3 cellular contexts compared by ENCODE assay signal in genomic region chr2:66390152-66390551, GRCh38.
TF ChIP-seq lines count a peak whose summit lies in the region.

No MANE protein-coding gene starts in this region.

TF ChIP-seq in HEK293, 187 proteins besides CTCF, POLR2A, EP300 and RAD21:
- TF ChIP-seq ZNF654 (tag by site-specific recombination; IDR thresholded peaks at IDR 0.05; ENCODE audit: low read depth) (no peak), ZNF571 (tag by site-specific recombination; IDR thresholded peaks at IDR 0.05) (no peak), AEBP2 (tag by site-specific recombination; IDR thresholded peaks at IDR 0.05; ENCODE audit: borderline replicate concordance) (no peak), ZNF274 (IDR thresholded peaks at IDR 0.05; ENCODE audit: low read length) (no peak), ZNF274 (tag by site-specific recombination; IDR thresholded peaks at IDR 0.05; ENCODE audit: borderline replicate concordance) (no peak), ZNF394 (tag by site-specific recombination; IDR thresholded peaks at IDR 0.05; ENCODE audit: borderline replicate concordance) (no peak), BCL11B (tag by site-specific recombination; IDR thresholded peaks at IDR 0.05; ENCODE audit: low read depth) (no peak), ZNF629 (tag by site-specific recombination; IDR thresholded peaks at IDR 0.05) (no peak), ZNF558 (tag by site-specific recombination; IDR thresholded peaks at IDR 0.05) (no peak), SETDB1 (IDR thresholded peaks at IDR 0.05; ENCODE audit: insufficient read length, low read length) (no peak), ZNF830 (tag by site-specific recombination; IDR thresholded peaks at IDR 0.05; ENCODE audit: low read depth) (no peak), ZNF623 (tag by site-specific recombination; IDR thresholded peaks at IDR 0.05) (no peak), ZNF23 (tag by site-specific recombination; IDR thresholded peaks at IDR 0.05; ENCODE audit: borderline replicate concordance) (no peak), ZNF169 (tag by site-specific recombination; IDR thresholded peaks at IDR 0.05) (no peak), ZNF37A (tag by site-specific recombination; IDR thresholded peaks at IDR 0.05) (no peak), ZNF560 (tag by site-specific recombination; IDR thresholded peaks at IDR 0.05; ENCODE audit: borderline replicate concordance) (no peak), FEZF1 (tag by site-specific recombination; IDR thresholded peaks at IDR 0.05) (no peak), ZNF449 (tag by site-specific recombination; IDR thresholded peaks at IDR 0.05) (no peak), ZNF530 (tag by site-specific recombination; IDR thresholded peaks at IDR 0.05; ENCODE audit: low read depth) (no peak), ZBTB20 (tag by site-specific recombination; IDR thresholded peaks at IDR 0.05) (no peak), SP2 (tag by site-specific recombination; IDR thresholded peaks at IDR 0.05) (no peak)
TF ChIP-seq in HEK293: peak in this region for 0.

TF ChIP-seq in K562, 482 proteins besides CTCF, POLR2A, EP300 and RAD21 (continued from another document):
- TF ChIP-seq ZBTB5 (IDR thresholded peaks at IDR 0.05) (no peak), NEUROD1 (IDR thresholded peaks at IDR 0.05; ENCODE audit: borderline replicate concordance, low read depth, low read length, partially characterized antibody) (no peak), CHD1 (IDR thresholded peaks at IDR 0.05; ENCODE audit: low read length) (no peak), ZEB2 (IDR thresholded peaks at IDR 0.05) (no peak), FOXK1 (CRISPR knock-in tag; IDR thresholded peaks at IDR 0.05; ENCODE audit: borderline replicate concordance) (no peak), GATAD2A (IDR thresholded peaks at IDR 0.05) (no peak), ZNF408 (CRISPR knock-in tag; IDR thresholded peaks at IDR 0.05; ENCODE audit: low read depth) (no peak), NCOR1 (IDR thresholded peaks at IDR 0.05) (no peak)

TF ChIP-seq in SK-N-SH, 30 proteins besides CTCF, POLR2A, EP300 and RAD21 (continued from another document):
- TF ChIP-seq CHD2 (IDR thresholded peaks at IDR 0.05; ENCODE audit: low read length, partially characterized antibody) = no peak
- TF ChIP-seq RCOR1 (IDR thresholded peaks at IDR 0.05; ENCODE audit: low read length) = no peak
- TF ChIP-seq MEF2A (IDR thresholded peaks at IDR 0.05; ENCODE audit: borderline replicate concordance, low read depth) = no peak
- TF ChIP-seq TAF1 (IDR thresholded peaks at IDR 0.05; ENCODE audit: borderline replicate concordance, low read depth, low read length) = no peak
- no peak for TF ChIP-seq REST (IDR thresholded peaks at IDR 0.05; ENCODE audit: low read depth, low read length)
